1 cellular context compared by ENCODE assay signal in the genomic region with DNA sequence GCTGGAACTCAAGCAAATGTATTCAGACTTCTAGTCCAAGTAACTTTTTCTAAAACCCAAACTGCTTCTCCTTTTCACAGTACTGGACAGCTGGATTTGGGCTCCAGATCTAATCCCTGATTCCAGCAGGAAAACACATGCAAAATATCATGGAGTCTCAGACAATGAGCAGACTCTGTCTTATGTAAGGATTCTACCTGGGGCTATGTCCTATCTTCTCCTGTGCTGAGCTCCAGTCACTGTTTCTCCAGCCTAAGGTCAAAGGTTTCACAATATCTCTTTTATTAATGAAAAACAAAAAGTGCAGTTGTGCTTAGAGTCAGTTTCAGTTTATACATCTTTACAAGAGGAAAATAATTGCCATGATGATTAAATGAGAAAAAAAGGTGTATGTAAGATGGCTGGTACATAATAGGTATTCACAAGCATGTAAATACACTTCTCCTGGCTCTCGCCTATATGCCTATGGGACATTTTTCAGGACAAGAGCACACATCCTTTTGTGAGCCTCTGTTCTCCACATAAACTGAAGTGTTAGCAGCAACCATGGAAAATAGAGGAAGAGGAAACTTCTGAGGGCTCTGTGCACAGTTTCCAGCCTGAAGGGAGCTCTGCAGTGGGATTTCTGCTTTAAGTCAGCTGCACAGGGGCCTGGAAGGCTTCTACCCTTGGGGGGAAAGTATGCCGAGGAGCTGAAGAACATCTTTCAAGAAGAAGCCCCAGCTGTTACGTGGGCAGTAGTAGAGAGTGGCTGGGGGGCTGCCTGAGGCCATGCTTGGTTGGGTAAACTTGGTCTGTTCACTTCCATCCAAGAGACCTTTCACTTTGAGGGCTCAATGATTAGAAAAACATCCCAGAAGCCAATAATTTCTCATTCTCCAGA.
TF ChIP-seq lines count a peak whose summit lies in the region.

No MANE protein-coding gene starts in this region.

TF ChIP-seq in K562, 482 proteins besides CTCF, POLR2A, EP300 and RAD21 (continued from another document):
- TF ChIP-seq, protein P1, sequence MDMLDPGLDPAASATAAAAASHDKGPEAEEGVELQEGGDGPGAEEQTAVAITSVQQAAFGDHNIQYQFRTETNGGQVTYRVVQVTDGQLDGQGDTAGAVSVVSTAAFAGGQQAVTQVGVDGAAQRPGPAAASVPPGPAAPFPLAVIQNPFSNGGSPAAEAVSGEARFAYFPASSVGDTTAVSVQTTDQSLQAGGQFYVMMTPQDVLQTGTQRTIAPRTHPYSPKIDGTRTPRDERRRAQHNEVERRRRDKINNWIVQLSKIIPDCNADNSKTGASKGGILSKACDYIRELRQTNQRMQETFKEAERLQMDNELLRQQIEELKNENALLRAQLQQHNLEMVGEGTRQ (CRISPR knock-in tag; IDR thresholded peaks at IDR 0.05): no peak
- TF ChIP-seq CHD4 (IDR thresholded peaks at IDR 0.05; ENCODE audit: insufficient read depth, insufficient replicate concordance, low read depth, low read length, poor library complexity, severe bottlenecking): no peak
